35 cellular contexts compared by ENCODE assay signal in genomic region chr10:130458509-130458908, GRCh38.
"Had no signal": no experiment of that assay in that cellular context is flagged by ENCODE, and none has a peak within 500 bp of the region (broad histone marks: within the 10 kb centered on the region; RNA-seq: fewer than 3 reads in every experiment).

No MANE protein-coding gene starts in this region.

- H3K4me1 ChIP-seq: ascending aorta, Peyer's patch, SJSA1 had no signal

- H3K4me3 ChIP-seq: ascending aorta, cardiac muscle cell, Peyer's patch, SJSA1 had no signal

- H3K9me3 ChIP-seq: ascending aorta, SK-N-SH had no signal

- H3K27ac Mint-ChIP-seq: activated CD4-positive, alpha-beta T cell treated with anti-CD3 and anti-CD28 coated beads for 36 hours; activated CD4-positive, alpha-beta T cell treated with anti-CD3 and anti-CD28 coated beads, Interleukin-2, amount 10 ng/mL, durations not matched to agents 7 days and 5 days; activated naive CD4-positive, alpha-beta T cell treated with anti-CD3 and anti-CD28 coated beads, Interleukin-2, amount 50 U/mL, for 24 hours; activated naive CD8-positive, alpha-beta T cell treated with anti-CD3 and anti-CD28 coated beads, Interleukin-2, amount 10 ng/mL, durations not matched to agents 7 days and 5 days; activated T-cell treated with anti-CD3 and anti-CD28 coated beads, Interleukin-2, amount 50 U/mL, for 24 hours; activated T-helper 2 cell treated with anti-CD3 and anti-CD28 coated beads, Interferon-gamma antibody, Interleukin-2, Interleukin-4, amounts not matched to agents 10 μg/mL and 5 μg/mL and 100 μg/mL, durations not matched to agents 14 hours and 24 hours and 36 hours; IgD-negative memory B cell; T-helper 1 cell treated with Interleukin-12 subunit alpha and Interleukin-12 subunit beta and Interleukin-4 antibody, amounts not matched to agents 30 μg/mL and 1 μg/mL, for 36 hours; T-helper 2 cell treated with Interferon-gamma antibody and Interleukin-4, amounts not matched to agents 5 μg/mL and 100 μg/mL, for 36 hours had no signal

- DNase-seq: activated CD4-positive, alpha-beta T cell treated with anti-CD3 and anti-CD28 coated beads for 36 hours; activated CD4-positive, alpha-beta T cell treated with anti-CD3 and anti-CD28 coated beads, Interleukin-2, amount 10 ng/mL, durations not matched to agents 7 days and 5 days; activated CD4-positive, alpha-beta T cell treated with anti-CD3 and anti-CD28 coated beads, Interleukin-2, amount 50 U/mL, for 48 hours; activated CD8-positive, alpha-beta memory T cell treated with anti-CD3 and anti-CD28 coated beads for 24 hours; activated gamma-delta T cell; activated naive CD4-positive, alpha-beta T cell treated with Interleukin-2 at 50 U/mL for 16 hours; activated naive CD8-positive, alpha-beta T cell treated with anti-CD3 and anti-CD28 coated beads, Interleukin-2, amount 10 ng/mL, durations not matched to agents 7 days and 5 days; activated T-cell treated with anti-CD3 and anti-CD28 coated beads, Interleukin-2, amount 50 U/mL, for 24 hours; amygdala; Karpas-422; KBM-7; NCI-H1048; NCI-H1105 treated with DMSO at 0.1 percent for 48 hours; NCI-H1436; NCI-H1694; NCI-H1930; NCI-H2081 treated with DMSO at 0.1 percent for 48 hours; NCI-H2171; NCI-H510A treated with DMSO at 0.1 percent for 48 hours; NCI-H526 treated with DMSO at 0.1 percent for 48 hours; NCI-H774; PC-3; RPMI8226; SHP77 treated with DMSO at 0.1 percent for 48 hours; SK-N-SH had no signal

- H3K27me3 Mint-ChIP-seq: activated CD4-positive, alpha-beta T cell treated with anti-CD3 and anti-CD28 coated beads, Interleukin-2, amount 10 ng/mL, durations not matched to agents 7 days and 5 days; activated naive CD8-positive, alpha-beta T cell treated with anti-CD3 and anti-CD28 coated beads, Interleukin-2, amount 10 ng/mL, durations not matched to agents 7 days and 5 days; activated T-cell treated with anti-CD3 and anti-CD28 coated beads, Interleukin-2, amount 50 U/mL, for 24 hours had no signal

- H3K9me3 Mint-ChIP-seq: activated CD4-positive, alpha-beta T cell treated with anti-CD3 and anti-CD28 coated beads, Interleukin-2, amount 10 ng/mL, durations not matched to agents 7 days and 5 days; activated naive CD4-positive, alpha-beta T cell treated with anti-CD3 and anti-CD28 coated beads, Interleukin-2, amount 50 U/mL, for 24 hours; activated naive CD8-positive, alpha-beta T cell treated with anti-CD3 and anti-CD28 coated beads, Interleukin-2, amount 10 ng/mL, durations not matched to agents 7 days and 5 days; activated T-cell treated with anti-CD3 and anti-CD28 coated beads, Interleukin-2, amount 50 U/mL, for 24 hours; activated T-helper 2 cell treated with anti-CD3 and anti-CD28 coated beads, Interferon-gamma antibody, Interleukin-2, Interleukin-4, amounts not matched to agents 10 μg/mL and 5 μg/mL and 100 μg/mL, durations not matched to agents 14 hours and 24 hours and 36 hours; central memory CD8-positive, alpha-beta T cell; T-helper 1 cell treated with Interleukin-12 subunit alpha and Interleukin-12 subunit beta and Interleukin-4 antibody, amounts not matched to agents 30 μg/mL and 1 μg/mL, for 36 hours; T-helper 2 cell treated with Interferon-gamma antibody and Interleukin-4, amounts not matched to agents 5 μg/mL and 100 μg/mL, for 36 hours had no signal

- H3K36me3 ChIP-seq: ascending aorta, cardiac muscle cell, Peyer's patch, SJSA1 had no signal

- ATAC-seq: activated CD4-positive, alpha-beta T cell treated with anti-CD3 and anti-CD28 coated beads for 36 hours; PC-3 had no signal

- H3K4me3 Mint-ChIP-seq: activated CD4-positive, alpha-beta T cell treated with anti-CD3 and anti-CD28 coated beads for 36 hours; activated CD4-positive, alpha-beta T cell treated with anti-CD3 and anti-CD28 coated beads, Interleukin-2, amount 10 ng/mL, durations not matched to agents 7 days and 5 days; activated naive CD4-positive, alpha-beta T cell treated with anti-CD3 and anti-CD28 coated beads, Interleukin-2, amount 50 U/mL, for 24 hours; activated naive CD8-positive, alpha-beta T cell treated with anti-CD3 and anti-CD28 coated beads, Interleukin-2, amount 10 ng/mL, durations not matched to agents 7 days and 5 days; activated T-cell treated with anti-CD3 and anti-CD28 coated beads, Interleukin-2, amount 50 U/mL, for 24 hours; central memory CD8-positive, alpha-beta T cell; IgD-negative memory B cell; T-helper 1 cell treated with Interleukin-12 subunit alpha and Interleukin-12 subunit beta and Interleukin-4 antibody, amounts not matched to agents 30 μg/mL and 1 μg/mL, for 36 hours; T-helper 2 cell treated with Interferon-gamma antibody and Interleukin-4, amounts not matched to agents 5 μg/mL and 100 μg/mL, for 36 hours had no signal

- H3K27me3 ChIP-seq: ascending aorta, cardiac muscle cell, Peyer's patch, SJSA1 had no signal

- H3K36me3 Mint-ChIP-seq: activated naive CD4-positive, alpha-beta T cell treated with anti-CD3 and anti-CD28 coated beads, Interleukin-2, amount 50 U/mL, for 24 hours; activated naive CD8-positive, alpha-beta T cell treated with anti-CD3 and anti-CD28 coated beads, Interleukin-2, amount 10 ng/mL, durations not matched to agents 7 days and 5 days; IgD-negative memory B cell had no signal

- H3K27ac ChIP-seq: ascending aorta, cardiac muscle cell, Peyer's patch, SJSA1 had no signal

- H3K4me1 Mint-ChIP-seq: activated CD4-positive, alpha-beta T cell treated with anti-CD3 and anti-CD28 coated beads for 36 hours; activated CD4-positive, alpha-beta T cell treated with anti-CD3 and anti-CD28 coated beads, Interleukin-2, amount 10 ng/mL, durations not matched to agents 7 days and 5 days; activated naive CD4-positive, alpha-beta T cell treated with anti-CD3 and anti-CD28 coated beads, Interleukin-2, amount 50 U/mL, for 24 hours; activated naive CD8-positive, alpha-beta T cell treated with anti-CD3 and anti-CD28 coated beads, Interleukin-2, amount 10 ng/mL, durations not matched to agents 7 days and 5 days; central memory CD8-positive, alpha-beta T cell; IgD-negative memory B cell had no signal
